ENCODE assay signal across 19 cellular contexts in the genomic region with DNA sequence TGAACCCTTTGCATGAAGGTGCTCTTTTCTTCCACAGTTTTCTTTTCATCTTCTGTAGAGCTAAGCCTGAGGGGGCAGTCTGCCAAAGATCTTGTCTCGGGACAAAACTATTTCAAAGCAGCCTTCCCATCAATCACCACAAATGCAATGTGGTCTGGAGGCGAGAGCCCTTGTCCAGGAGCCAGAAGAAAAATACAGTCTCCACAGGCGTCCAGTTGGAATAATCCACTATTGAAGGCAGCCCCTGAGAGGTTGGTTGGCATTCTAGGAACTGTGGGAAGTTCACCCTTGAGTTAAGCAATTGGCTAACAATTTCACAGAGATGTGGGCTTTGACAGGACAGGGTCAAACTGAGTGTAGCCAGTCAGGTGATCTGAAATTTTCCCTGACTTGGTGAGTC.
DNase-seq lines count a peak whose midpoint lies in the region; ATAC-seq, FAIRE-seq and TF ChIP-seq lines count a peak whose summit lies in the region.
"Had no signal": no experiment of that assay in that cellular context is flagged by ENCODE, and none has a peak within 500 bp of the region (broad histone marks: within the 10 kb centered on the region; RNA-seq: fewer than 3 reads in every experiment).

No MANE protein-coding gene starts in this region.

- no peaks in the 10 kb centered on the region for H3K27me3 ChIP-seq in K562 (ENCODE audit: control insufficient read depth in 2 of 2, insufficient read depth in 2 of 2, low read length in 2 of 2)
- H3K27me3 ChIP-seq: gastroesophageal sphincter, suprapubic skin had no signal

- H4K20me1 ChIP-seq in K562 (replicated peaks; ENCODE audit: control insufficient read depth, insufficient read depth, low read length), result no peaks in the 10 kb centered on the region

- no peak for TF ChIP-seq CTCF in K562 (IDR thresholded peaks at IDR 0.05 in 2 of 3, conservative IDR thresholded peaks at IDR 0.05 in 1 of 3; ENCODE audit: insufficient read depth in 2 of 3, low read depth in 1 of 3, low read length in 3 of 3)

- no peak overlapping the region for H3K4me2 ChIP-seq in K562 (ENCODE audit: insufficient read depth, low read length)

- no TSS peak for BruUV-seq in K562 (replicated peaks; lab: Mats Ljungman, UMichigan)

- FAIRE-seq in K562 (lab: Jason Lieb, UNC), result no peak
- FAIRE-seq: H1, small intestine had no signal

- no peak overlapping the region for H3K9ac ChIP-seq in K562 (ENCODE audit: insufficient read depth in 1 of 2, low read depth in 2 of 2, low read length in 2 of 2)

- H2AFZ ChIP-seq in K562 (ENCODE audit: low read depth, low read length), result no peak overlapping the region

- intact Hi-C loops in K562 (cut with micrococcal nuclease), result no loop called here

- 0% methylated on average over 3 of the region's 3 CpGs for WGBS in K562 (ENCODE audit: insufficient coverage, low coverage, missing lambda C conversion rate)

- no peaks in the 10 kb centered on the region for H3K79me2 ChIP-seq in K562 (ENCODE audit: control insufficient read depth, insufficient read depth, low read length)

- no peaks in the 10 kb centered on the region for H3K9me3 ChIP-seq in K562 (replicated peaks; ENCODE audit: control insufficient read depth, insufficient read depth, low read depth, low read length)
- H3K9me3 ChIP-seq: gastroesophageal sphincter, suprapubic skin had no signal

- POLR2A ChIA-PET in K562 (lab: Yijun Ruan, JAX), result no interaction called here

- no peaks in the 10 kb centered on the region for H3K9me1 ChIP-seq in K562 (ENCODE audit: control insufficient read depth, insufficient read depth, low read length)

- no peak overlapping the region for H3K4me3 ChIP-seq in K562
- H3K4me3 ChIP-seq: gastroesophageal sphincter, suprapubic skin had no signal

- in situ Hi-C loops in K562 (cut with MboI), result no loop called here

- ATAC-seq in K562, result no peak
- ATAC-seq: CD8-positive, alpha-beta T cell; gastroesophageal sphincter had no signal

- H3K4me1 ChIP-seq in K562 (replicated peaks in 1 of 2; ENCODE audit: control insufficient read depth in 2 of 2, insufficient read depth in 2 of 2, low read length in 2 of 2), result no peaks in the 10 kb centered on the region

- no peak overlapping the region for H3K27ac ChIP-seq in K562 (ENCODE audit: extremely low read depth, low read depth, low read length)
- H3K27ac ChIP-seq: HL-60, suprapubic skin had no signal

- TF ChIP-seq POLR2A in K562 (conservative IDR thresholded peaks at IDR 0.05), result no peak

- TF ChIP-seq RAD21 in K562 (CRISPR knock-in tag; conservative IDR thresholded peaks at IDR 0.05 in 1 of 2, IDR thresholded peaks at IDR 0.05 in 1 of 2), result no peak

- no peaks in the 10 kb centered on the region for H3K36me3 ChIP-seq in K562 (ENCODE audit: control insufficient read depth, insufficient read depth, low read length)
- H3K36me3 ChIP-seq: suprapubic skin had no signal

- CTCF ChIA-PET in K562 (lab: Yijun Ruan, JAX; ENCODE audit: low intra/inter-chr PET ratio), result no interaction called here

- DNase-seq in DMS 273 (lab: John Stamatoyannopoulos, UW; ENCODE audit: unreplicated experiment) (peak; percentile 28), DMS 273 treated with DMSO at 0.1 percent for 48 hours (lab: John Stamatoyannopoulos, UW) (no peak), K562 (ENCODE audit: extremely low read depth in 1 of 4, low spot score in 3 of 4) (no peak), medulla oblongata (ENCODE audit: extremely low spot score) (peak; percentile 77), stromal cell of bone marrow (ENCODE audit: low read depth) (peak; percentile 31), NCI-H82 treated with DMSO at 0.1 percent for 48 hours (lab: John Stamatoyannopoulos, UW; ENCODE audit: unreplicated experiment) (no peak), NCI-H345 (lab: John Stamatoyannopoulos, UW) (no peak), RKO (ENCODE audit: low spot score) (no peak)
- DNase-seq: 8988T; activated T-cell treated with anti-CD3 and anti-CD28 coated beads, Interleukin-2, amount 50 U/mL, for 1 hour; CD8-positive, alpha-beta T cell; GDM1; naive B cell; small intestine; T-helper 1 cell had no signal

- TF ChIP-seq EP300 in K562 (IDR thresholded peaks at IDR 0.05; ENCODE audit: low read length), result no peak

TF ChIP-seq in K562, 482 proteins besides CTCF, POLR2A, EP300 and RAD21:
- TF ChIP-seq, protein P1, sequence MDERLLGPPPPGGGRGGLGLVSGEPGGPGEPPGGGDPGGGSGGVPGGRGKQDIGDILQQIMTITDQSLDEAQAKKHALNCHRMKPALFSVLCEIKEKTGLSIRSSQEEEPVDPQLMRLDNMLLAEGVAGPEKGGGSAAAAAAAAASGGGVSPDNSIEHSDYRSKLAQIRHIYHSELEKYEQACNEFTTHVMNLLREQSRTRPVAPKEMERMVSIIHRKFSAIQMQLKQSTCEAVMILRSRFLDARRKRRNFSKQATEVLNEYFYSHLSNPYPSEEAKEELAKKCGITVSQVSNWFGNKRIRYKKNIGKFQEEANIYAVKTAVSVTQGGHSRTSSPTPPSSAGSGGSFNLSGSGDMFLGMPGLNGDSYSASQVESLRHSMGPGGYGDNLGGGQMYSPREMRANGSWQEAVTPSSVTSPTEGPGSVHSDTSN (CRISPR knock-in tag; IDR thresholded peaks at IDR 0.05; ENCODE audit: low read depth), result no peak
- TF ChIP-seq, protein P1 (tag; conservative IDR thresholded peaks at IDR 0.05; ENCODE audit: low read depth), result peak; percentile 53
- TF ChIP-seq, protein P2, sequence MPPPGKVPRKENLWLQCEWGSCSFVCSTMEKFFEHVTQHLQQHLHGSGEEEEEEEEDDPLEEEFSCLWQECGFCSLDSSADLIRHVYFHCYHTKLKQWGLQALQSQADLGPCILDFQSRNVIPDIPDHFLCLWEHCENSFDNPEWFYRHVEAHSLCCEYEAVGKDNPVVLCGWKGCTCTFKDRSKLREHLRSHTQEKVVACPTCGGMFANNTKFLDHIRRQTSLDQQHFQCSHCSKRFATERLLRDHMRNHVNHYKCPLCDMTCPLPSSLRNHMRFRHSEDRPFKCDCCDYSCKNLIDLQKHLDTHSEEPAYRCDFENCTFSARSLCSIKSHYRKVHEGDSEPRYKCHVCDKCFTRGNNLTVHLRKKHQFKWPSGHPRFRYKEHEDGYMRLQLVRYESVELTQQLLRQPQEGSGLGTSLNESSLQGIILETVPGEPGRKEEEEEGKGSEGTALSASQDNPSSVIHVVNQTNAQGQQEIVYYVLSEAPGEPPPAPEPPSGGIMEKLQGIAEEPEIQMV (tag; conservative IDR thresholded peaks at IDR 0.05; ENCODE audit: low read depth), result no peak
- TF ChIP-seq, protein P3, sequence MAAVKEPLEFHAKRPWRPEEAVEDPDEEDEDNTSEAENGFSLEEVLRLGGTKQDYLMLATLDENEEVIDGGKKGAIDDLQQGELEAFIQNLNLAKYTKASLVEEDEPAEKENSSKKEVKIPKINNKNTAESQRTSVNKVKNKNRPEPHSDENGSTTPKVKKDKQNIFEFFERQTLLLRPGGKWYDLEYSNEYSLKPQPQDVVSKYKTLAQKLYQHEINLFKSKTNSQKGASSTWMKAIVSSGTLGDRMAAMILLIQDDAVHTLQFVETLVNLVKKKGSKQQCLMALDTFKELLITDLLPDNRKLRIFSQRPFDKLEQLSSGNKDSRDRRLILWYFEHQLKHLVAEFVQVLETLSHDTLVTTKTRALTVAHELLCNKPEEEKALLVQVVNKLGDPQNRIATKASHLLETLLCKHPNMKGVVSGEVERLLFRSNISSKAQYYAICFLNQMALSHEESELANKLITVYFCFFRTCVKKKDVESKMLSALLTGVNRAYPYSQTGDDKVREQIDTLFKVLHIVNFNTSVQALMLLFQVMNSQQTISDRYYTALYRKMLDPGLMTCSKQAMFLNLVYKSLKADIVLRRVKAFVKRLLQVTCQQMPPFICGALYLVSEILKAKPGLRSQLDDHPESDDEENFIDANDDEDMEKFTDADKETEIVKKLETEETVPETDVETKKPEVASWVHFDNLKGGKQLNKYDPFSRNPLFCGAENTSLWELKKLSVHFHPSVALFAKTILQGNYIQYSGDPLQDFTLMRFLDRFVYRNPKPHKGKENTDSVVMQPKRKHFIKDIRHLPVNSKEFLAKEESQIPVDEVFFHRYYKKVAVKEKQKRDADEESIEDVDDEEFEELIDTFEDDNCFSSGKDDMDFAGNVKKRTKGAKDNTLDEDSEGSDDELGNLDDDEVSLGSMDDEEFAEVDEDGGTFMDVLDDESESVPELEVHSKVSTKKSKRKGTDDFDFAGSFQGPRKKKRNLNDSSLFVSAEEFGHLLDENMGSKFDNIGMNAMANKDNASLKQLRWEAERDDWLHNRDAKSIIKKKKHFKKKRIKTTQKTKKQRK (IDR thresholded peaks at IDR 0.05; ENCODE audit: borderline replicate concordance, low read depth, low read length), result no peak

Comparison
In these comparisons a context has a peak if more than half of its experiments do, and no peak if none do; other contexts are left out.
1. DNase-seq: peak in DMS 273 (single experiment), medulla oblongata (single experiment) and stromal cell of bone marrow (single experiment); none in DMS 273 treated with DMSO at 0.1 percent for 48 hours (single experiment), K562 (0 of 4), NCI-H82 treated with DMSO at 0.1 percent for 48 hours (single experiment), NCI-H345 (single experiment) and RKO (single experiment).